11 cellular contexts compared by ENCODE assay signal in the genomic region with DNA sequence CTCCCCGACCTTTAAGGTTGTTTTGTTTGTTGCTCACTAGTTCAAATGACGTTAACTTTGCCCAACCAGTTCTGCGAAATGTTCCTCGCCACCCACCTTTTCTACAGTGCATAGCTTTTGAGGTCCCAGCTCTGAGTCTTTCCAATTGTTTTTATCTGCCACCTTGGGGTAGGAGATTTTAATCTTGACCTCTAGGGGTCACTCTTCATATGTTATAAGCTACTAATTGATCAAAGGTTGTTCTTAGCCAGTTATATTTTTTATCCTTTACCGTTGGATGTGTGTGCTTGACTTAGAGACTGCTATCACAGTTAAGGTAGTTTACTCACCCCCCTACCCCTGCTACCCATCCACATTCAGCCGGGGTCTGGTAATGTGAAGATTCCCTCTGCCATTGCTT.
DNase-seq lines count a peak whose midpoint lies in the region; ATAC-seq and TF ChIP-seq lines count a peak whose summit lies in the region.
"Had no signal": no experiment of that assay in that cellular context is flagged by ENCODE, and none has a peak within 500 bp of the region (broad histone marks: within the 10 kb centered on the region; RNA-seq: fewer than 3 reads in every experiment).

No MANE protein-coding gene starts in this region.

- H3K4me1 Mint-ChIP-seq in progenitor cell of endocrine pancreas (ENCODE audit: low read depth) (no peaks in the 10 kb centered on the region), natural killer cell (no peaks in the 10 kb centered on the region)
- H3K4me1 Mint-ChIP-seq in activated naive CD8-positive, alpha-beta T cell treated with anti-CD3 and anti-CD28 coated beads, Interleukin-2, amount 50 U/mL, for 24 hours = no peaks in the 10 kb centered on the region

- no peak overlapping the region for H3K27ac Mint-ChIP-seq in progenitor cell of endocrine pancreas
- H3K27ac Mint-ChIP-seq in natural killer cell = no peak overlapping the region
- H3K27ac Mint-ChIP-seq in activated naive CD8-positive, alpha-beta T cell treated with anti-CD3 and anti-CD28 coated beads, Interleukin-2, amount 50 U/mL, for 24 hours = no peak overlapping the region
- H3K27ac Mint-ChIP-seq: natural killer cell treated with Interleukin-12 subunit alpha and Interleukin-12 subunit beta and Interleukin-15 and Interleukin-18, amount 100 ng/mL, for 72 hours had no signal

- H3K4me3 ChIP-seq in mammary epithelial cell (replicated peaks in 1 of 3; ENCODE audit: insufficient read depth in 1 of 3, low read depth in 2 of 3, low read length in 3 of 3) = no peak overlapping the region
- H3K4me3 ChIP-seq: tibial nerve had no signal

- peaks cover 4% of the 10 kb centered on the region for H3K4me1 ChIP-seq in mammary epithelial cell (ENCODE audit: insufficient read depth, low read length)
- H3K4me1 ChIP-seq: tibial nerve had no signal

- CTCF ChIA-PET in mammary epithelial cell (lab: Charles Lee; ENCODE audit: low non-redundant PET) = interaction anchor here (0.6 kb wide), 1 partner anchor 1195 kb away, joined by 4 read pairs; a partner anchor contains a TSS

- H2AFZ ChIP-seq in mammary epithelial cell (ENCODE audit: low read depth, low read length) = no peak overlapping the region

- 87% methylated on average over 6 of the region's 6 CpGs for WGBS in mammary epithelial cell (ENCODE audit: low coverage, missing lambda C conversion rate)

- intact Hi-C loops in mammary epithelial cell (cut with micrococcal nuclease) = loop anchor here (1.0 to 10.0 kb wide), 2 partner anchors 258 to 1198 kb away; no protein-coding TSS in a partner anchor
- intact Hi-C loops in natural killer cell (cut with micrococcal nuclease) = no loop called here

- H3K9me3 ChIP-seq in mammary epithelial cell (replicated peaks; ENCODE audit: insufficient read depth, low read length) = no peaks in the 10 kb centered on the region

- H3K36me3 ChIP-seq in mammary epithelial cell (ENCODE audit: insufficient read depth, low read length) = no peaks in the 10 kb centered on the region
- H3K36me3 ChIP-seq: brain microvascular endothelial cell, tibial nerve had no signal

- H3K27me3 ChIP-seq in mammary epithelial cell (ENCODE audit: insufficient read depth, low read length) = no peaks in the 10 kb centered on the region
- H3K27me3 ChIP-seq: brain microvascular endothelial cell, tibial nerve had no signal

- DNase-seq in NOMO-1 treated with DMSO at 0.1 percent for 48 hours (lab: John Stamatoyannopoulos, UW; ENCODE audit: unreplicated experiment) = peak; percentile 31
- DNase-seq in NOMO-1 treated with dmso at 0.1 percent for 144 hours (lab: John Stamatoyannopoulos, UW; ENCODE audit: unreplicated experiment) = no peak
- peak; percentile 50 to 64 for DNase-seq in Kasumi-1 (lab: John Stamatoyannopoulos, UW)
- DNase-seq in mammary epithelial cell = peak; percentile 17
- DNase-seq in progenitor cell of endocrine pancreas (ENCODE audit: low spot score, unreplicated experiment) = no peak
- no peak for DNase-seq in natural killer cell
- no peak for DNase-seq in activated CD4-positive, alpha-beta T cell treated with anti-CD3 and anti-CD28 coated beads, Interleukin-2, amount 50 U/mL, for 1 hour
- DNase-seq in activated naive CD8-positive, alpha-beta T cell treated with anti-CD3 and anti-CD28 coated beads, Interleukin-2, amount 50 U/mL, for 24 hours = no peak
- DNase-seq: brain microvascular endothelial cell had no signal

- no peak overlapping the region for H3K9ac ChIP-seq in mammary epithelial cell (ENCODE audit: insufficient read depth, low read length)

- in situ Hi-C loops in mammary epithelial cell (cut with MboI; ENCODE audit: low sequenced_read_pairs in 2 of 2) = loop anchor here (25.0 kb wide), 1 partner anchor 1205 kb away; a partner anchor contains a TSS

- dilution Hi-C loops in mammary epithelial cell (cut with HindIII; ENCODE audit: low sequenced_read_pairs) = no loop called here

- H3K27me3 Mint-ChIP-seq in progenitor cell of endocrine pancreas (no peaks in the 10 kb centered on the region), natural killer cell (ENCODE audit: low read depth in 2 of 2) (no peaks in the 10 kb centered on the region)
- no peaks in the 10 kb centered on the region for H3K27me3 Mint-ChIP-seq in activated naive CD8-positive, alpha-beta T cell treated with anti-CD3 and anti-CD28 coated beads, Interleukin-2, amount 50 U/mL, for 24 hours
- H3K27me3 Mint-ChIP-seq: natural killer cell treated with Interleukin-12 subunit alpha and Interleukin-12 subunit beta and Interleukin-15 and Interleukin-18, amount 100 ng/mL, for 72 hours had no signal

- H3K4me3 Mint-ChIP-seq in progenitor cell of endocrine pancreas (ENCODE audit: low read depth) (no peak overlapping the region), natural killer cell (no peak overlapping the region)
- H3K4me3 Mint-ChIP-seq in activated naive CD8-positive, alpha-beta T cell treated with anti-CD3 and anti-CD28 coated beads, Interleukin-2, amount 50 U/mL, for 24 hours = no peak overlapping the region
- H3K4me3 Mint-ChIP-seq: natural killer cell treated with Interleukin-12 subunit alpha and Interleukin-12 subunit beta and Interleukin-15 and Interleukin-18, amount 100 ng/mL, for 72 hours had no signal

- no peak for ATAC-seq in natural killer cell
- ATAC-seq in activated naive CD8-positive, alpha-beta T cell treated with anti-CD3 and anti-CD28 coated beads, Interleukin-2, amount 50 U/mL, for 24 hours = no peak
- ATAC-seq: natural killer cell treated with Interleukin-12 subunit alpha and Interleukin-12 subunit beta and Interleukin-15 and Interleukin-18, amount 100 ng/mL, for 72 hours had no signal

- no peak overlapping the region for H3K4me2 ChIP-seq in mammary epithelial cell (ENCODE audit: insufficient read depth, low read depth, low read length)

- no peaks in the 10 kb centered on the region for H3K79me2 ChIP-seq in mammary epithelial cell (ENCODE audit: insufficient read depth, low read length)

- peak; percentile 26 to 43 for TF ChIP-seq CTCF in mammary epithelial cell (conservative IDR thresholded peaks at IDR 0.05 in 1 of 2, IDR thresholded peaks at IDR 0.05 in 1 of 2; ENCODE audit: extremely low read depth in 1 of 2, insufficient read depth in 1 of 2, low read depth in 1 of 2, low read length in 2 of 2)
- TF ChIP-seq CTCF in progenitor cell of endocrine pancreas (IDR thresholded peaks at IDR 0.05; ENCODE audit: unreplicated experiment) = peak; percentile 14
- no peak for TF ChIP-seq CTCF in natural killer cell (IDR thresholded peaks at IDR 0.05)

- no TSS peak for BruUV-seq in mammary epithelial cell (replicated peaks; lab: Mats Ljungman, UMichigan)

- H3K36me3 Mint-ChIP-seq in progenitor cell of endocrine pancreas (ENCODE audit: insufficient read depth) (peaks cover 2% of the 10 kb centered on the region), natural killer cell (no peaks in the 10 kb centered on the region)
- H3K36me3 Mint-ChIP-seq in activated naive CD8-positive, alpha-beta T cell treated with anti-CD3 and anti-CD28 coated beads, Interleukin-2, amount 50 U/mL, for 24 hours (ENCODE audit: low read depth) = peaks cover 2% of the 10 kb centered on the region

- H3K27ac ChIP-seq in mammary epithelial cell (ENCODE audit: insufficient read depth, low read depth, low read length) = no peak overlapping the region
- H3K27ac ChIP-seq: brain microvascular endothelial cell, tibial nerve had no signal

- H3K9me3 Mint-ChIP-seq in progenitor cell of endocrine pancreas (ENCODE audit: low read depth) (peaks cover 15% of the 10 kb centered on the region), natural killer cell (peaks cover 0 to 5% of the 10 kb centered on the region in 2 donors)
- peaks cover 15% of the 10 kb centered on the region for H3K9me3 Mint-ChIP-seq in activated naive CD8-positive, alpha-beta T cell treated with anti-CD3 and anti-CD28 coated beads, Interleukin-2, amount 50 U/mL, for 24 hours

- no peaks in the 10 kb centered on the region for H4K20me1 ChIP-seq in mammary epithelial cell (ENCODE audit: insufficient read depth, low read length)

Comparison
In these comparisons a context has a peak if more than half of its experiments do, and no peak if none do; other contexts are left out.
1. DNase-seq: peak in NOMO-1 treated with DMSO at 0.1 percent for 48 hours (single experiment), Kasumi-1 (2 of 2) and mammary epithelial cell (single experiment); none in NOMO-1 treated with dmso at 0.1 percent for 144 hours (single experiment), progenitor cell of endocrine pancreas (single experiment), natural killer cell (single experiment), activated CD4-positive, alpha-beta T cell treated with anti-CD3 and anti-CD28 coated beads, Interleukin-2, amount 50 U/mL, for 1 hour (single experiment) and activated naive CD8-positive, alpha-beta T cell treated with anti-CD3 and anti-CD28 coated beads, Interleukin-2, amount 50 U/mL, for 24 hours (single experiment).